ENCODE assay signal across 11 cellular contexts in genomic region chr10:58436071-58436470, GRCh38. TPM values are rescaled to one million over a fixed set of nuclear protein-coding genes. Genes with fewer than 3 reads are reported as not detected.
DNase-seq lines count a peak whose midpoint lies in the region; ATAC-seq, FAIRE-seq and TF ChIP-seq lines count a peak whose summit lies in the region.
"Had no signal": no experiment of that assay in that cellular context is flagged by ENCODE, and none has a peak within 500 bp of the region (broad histone marks: within the 10 kb centered on the region; RNA-seq: fewer than 3 reads in every experiment).

No MANE protein-coding gene starts in this region.

- H3K4me2 ChIP-seq in IMR-90 (ENCODE audit: low read depth, low read length): peak overlapping the region; percentile 7; the same call in 1 of the 2 replicates
- peak overlapping the region; percentile 65 for H3K4me2 ChIP-seq in astrocyte (ENCODE audit: low read length)

- TF ChIP-seq POLR2A in IMR-90 (IDR thresholded peaks at IDR 0.05; ENCODE audit: low read depth, low read length): no peak

- H4K91ac ChIP-seq in IMR-90 (ENCODE audit: insufficient read depth, low read depth, low read length): peak overlapping the region; percentile 47; the same call in 1 of the 2 replicates

- POLR2A ChIA-PET in IMR-90 (lab: Charles Lee; ENCODE audit: unreplicated experiment): no interaction called here
- POLR2A ChIA-PET in GM10248 (lab: Yijun Ruan, JAX): no interaction called here

- no peak overlapping the region for H2AFZ ChIP-seq in IMR-90 (replicated peaks; ENCODE audit: low read length, poor library complexity)
- peak overlapping the region; percentile 33 for H2AFZ ChIP-seq in astrocyte (ENCODE audit: low read depth, low read length)

- peak overlapping the region; percentile 65 for H4K5ac ChIP-seq in IMR-90 (ENCODE audit: low read depth, low read length)

- DNase-seq in DMS153 (lab: John Stamatoyannopoulos, UW) (peak; percentile 59), IMR-90 (no peak), astrocyte (ENCODE audit: low read depth) (peak; percentile 50), mesothelial cell of epicardium (ENCODE audit: low spot score in 2 of 2, unreplicated experiment in 2 of 2) (no peak), GM10248 (ENCODE audit: extremely low spot score) (no peak), superior temporal gyrus (ENCODE audit: extremely low spot score) (no peak), ascending aorta (ENCODE audit: low spot score in 2 of 2) (no peak)
- DNase-seq: DMS79 treated with DMSO at 0.1 percent for 48 hours had no signal

- H4K20me1 ChIP-seq in IMR-90 (ENCODE audit: insufficient read depth, low read length): no peaks in the 10 kb centered on the region; the same call in 1 of the 2 replicates
- H4K20me1 ChIP-seq in astrocyte (ENCODE audit: insufficient read depth, low read length): no peaks in the 10 kb centered on the region

- H3K18ac ChIP-seq in IMR-90 (ENCODE audit: low read depth, low read length): peak overlapping the region; percentile 38; the same call in 1 of the 2 replicates

- H3K4me3 ChIP-seq in IMR-90 (ENCODE audit: insufficient read depth, low read depth, low read length) (no peak overlapping the region), astrocyte (ENCODE audit: insufficient read depth, low read depth, low read length) (no peak overlapping the region), ascending aorta (no peak overlapping the region)
- H3K4me3 ChIP-seq: prostate gland had no signal

- peak overlapping the region; percentile 31 for H3K4me3 Mint-ChIP-seq in astrocyte (ENCODE audit: unreplicated experiment)
- peak overlapping the region; percentile 18 for H3K4me3 Mint-ChIP-seq in mesothelial cell of epicardium
- H3K4me3 Mint-ChIP-seq: T-helper 2 cell treated with Interferon-gamma antibody and Interleukin-4, amounts not matched to agents 5 μg/mL and 100 μg/mL, for 36 hours had no signal

- peak overlapping the region; percentile 32; the same call in 1 of the 2 replicates for H3K23ac ChIP-seq in IMR-90 (ENCODE audit: low read depth, low read length)

- H3K9me3 ChIP-seq in IMR-90 (ENCODE audit: control insufficient read depth, insufficient read depth, low read length): no peaks in the 10 kb centered on the region
- no peaks in the 10 kb centered on the region for H3K9me3 ChIP-seq in astrocyte (ENCODE audit: insufficient read depth, low read depth, low read length)
- H3K9me3 ChIP-seq in ascending aorta: no peaks in the 10 kb centered on the region
- H3K9me3 ChIP-seq: prostate gland had no signal

- peaks cover 3% of the 10 kb centered on the region for H3K9me1 ChIP-seq in IMR-90 (ENCODE audit: insufficient read depth, low read length)

- H3K27me3 ChIP-seq in IMR-90 (ENCODE audit: control insufficient read depth, insufficient read depth, low read length) (no peaks in the 10 kb centered on the region), astrocyte (ENCODE audit: insufficient read depth, low read length) (no peaks in the 10 kb centered on the region), ascending aorta (no peaks in the 10 kb centered on the region)

- H2BK15ac ChIP-seq in IMR-90 (ENCODE audit: low read depth, low read length): peak overlapping the region; percentile 88; the same call in 2 of the 3 replicates

- H3K27me3 Mint-ChIP-seq in astrocyte (ENCODE audit: low read depth, unreplicated experiment): no peaks in the 10 kb centered on the region
- H3K27me3 Mint-ChIP-seq in mesothelial cell of epicardium (ENCODE audit: low read depth): no peaks in the 10 kb centered on the region

- H3K56ac ChIP-seq in IMR-90 (ENCODE audit: extremely low read depth, insufficient read depth, low read length): peak overlapping the region; percentile 71; the same call in 1 of the 2 replicates

- H3K9ac ChIP-seq in IMR-90 (ENCODE audit: low read depth, low read length) (no peak overlapping the region), astrocyte (ENCODE audit: low read length) (peak overlapping the region; percentile 64)

- H3K4me1 Mint-ChIP-seq in astrocyte (ENCODE audit: low read depth, unreplicated experiment) (peaks cover 31% of the 10 kb centered on the region), mesothelial cell of epicardium (peaks cover 34% of the 10 kb centered on the region)

- no peaks in the 10 kb centered on the region for H3K36me3 ChIP-seq in IMR-90 (ENCODE audit: control insufficient read depth, insufficient read depth, low read length)
- no peaks in the 10 kb centered on the region for H3K36me3 ChIP-seq in astrocyte (ENCODE audit: insufficient read depth, low read length)
- no peaks in the 10 kb centered on the region for H3K36me3 ChIP-seq in ascending aorta
- H3K36me3 ChIP-seq: prostate gland had no signal

- peak overlapping the region; percentile 21; the same call in 1 of the 2 replicates for H3K14ac ChIP-seq in IMR-90 (replicated peaks; ENCODE audit: low read depth, low read length)

- peak overlapping the region; percentile 69 for H2BK120ac ChIP-seq in IMR-90 (ENCODE audit: low read depth, low read length)

- dilution Hi-C loops in IMR-90 (cut with HindIII; ENCODE audit: low sequenced_read_pairs, unreplicated experiment): no loop called here

- no peak for TF ChIP-seq RAD21 in IMR-90 (IDR thresholded peaks at IDR 0.05; ENCODE audit: low read length)

- ATAC-seq in IMR-90 (ENCODE audit: low read depth) (no peak), HG03135 (IDR thresholded peaks at IDR 0.05; ENCODE audit: unreplicated experiment) (no peak)

- CTCF ChIA-PET in IMR-90 (lab: Yijun Ruan, JAX) (no interaction called here), GM10248 (lab: Yijun Ruan, JAX) (interaction anchor here (1.2 kb wide), 1 partner anchor 9 kb away, joined by 3 read pairs; no protein-coding TSS in a partner anchor)

- intact Hi-C loops in IMR-90 (cut with micrococcal nuclease): no loop called here
- intact Hi-C loops in ascending aorta (cut with DNase I): loop anchor here (5.0 kb wide), 2 partner anchors 36 to 76 kb away; partner anchors contain the start of gene BICC1

- H2BK5ac ChIP-seq in IMR-90 (ENCODE audit: low read depth, low read length, poor library complexity, severe bottlenecking): peak overlapping the region; percentile 80

- no peaks in the 10 kb centered on the region for H3K79me1 ChIP-seq in IMR-90 (ENCODE audit: low read depth in 1 of 2, low read length in 2 of 2)

- H3K27ac Mint-ChIP-seq in astrocyte (ENCODE audit: unreplicated experiment) (peak overlapping the region; percentile 83), mesothelial cell of epicardium (peak overlapping the region; percentile 66)
- H3K27ac Mint-ChIP-seq: T-helper 2 cell treated with Interferon-gamma antibody and Interleukin-4, amounts not matched to agents 5 μg/mL and 100 μg/mL, for 36 hours had no signal

- in situ Hi-C loops in IMR-90 (cut with MboI; ENCODE audit: low sequenced_read_pairs): no loop called here

- H3K9me3 Mint-ChIP-seq in astrocyte (ENCODE audit: unreplicated experiment) (peaks cover 9% of the 10 kb centered on the region), mesothelial cell of epicardium (peaks cover 13% of the 10 kb centered on the region)
- H3K9me3 Mint-ChIP-seq: T-helper 2 cell treated with Interferon-gamma antibody and Interleukin-4, amounts not matched to agents 5 μg/mL and 100 μg/mL, for 36 hours had no signal

- H2BK20ac ChIP-seq in IMR-90 (ENCODE audit: low read depth, low read length): peak overlapping the region; percentile 67; the same call in 1 of the 2 replicates

- H3K79me2 ChIP-seq in astrocyte (ENCODE audit: insufficient read depth, low read length): no peaks in the 10 kb centered on the region

- WGBS in IMR-90 (ENCODE audit: extremely low coverage in 2 of 2, insufficient read length in 1 of 2), 2 experiments: no CpG with 5 or more reads among the region's 4 CpGs

- TF ChIP-seq CTCF in IMR-90 (conservative IDR thresholded peaks at IDR 0.05; ENCODE audit: low read depth, low read length): no peak
- no peak for TF ChIP-seq CTCF in astrocyte (IDR thresholded peaks at IDR 0.05; ENCODE audit: insufficient read depth, low read depth, low read length)
- TF ChIP-seq CTCF in mesothelial cell of epicardium (IDR thresholded peaks at IDR 0.05; ENCODE audit: unreplicated experiment): no peak
- no peak for TF ChIP-seq CTCF in GM10248 (IDR thresholded peaks at IDR 0.05; ENCODE audit: control extremely low read depth, extremely low read depth, low read depth, missing control alignments)
- TF ChIP-seq CTCF in ascending aorta (IDR thresholded peaks at IDR 0.05): no peak

- H3K27ac ChIP-seq in IMR-90 (ENCODE audit: insufficient read depth, low read length) (peak overlapping the region; percentile 89; the same call in 1 of the 2 replicates), astrocyte (ENCODE audit: low read depth, low read length) (peak overlapping the region; percentile 94), ascending aorta (no peak overlapping the region)
- H3K27ac ChIP-seq: prostate gland had no signal

- FAIRE-seq in astrocyte (lab: Jason Lieb, UNC): peak; percentile 91

- peaks cover 4% of the 10 kb centered on the region for H3K36me3 Mint-ChIP-seq in astrocyte (ENCODE audit: low read depth, unreplicated experiment)
- H3K36me3 Mint-ChIP-seq in mesothelial cell of epicardium: peaks cover 4% of the 10 kb centered on the region

- H3K4me1 ChIP-seq in IMR-90 (ENCODE audit: control insufficient read depth, insufficient read depth, low read length) (peaks cover 19% of the 10 kb centered on the region), astrocyte (ENCODE audit: insufficient read depth, low read length) (peaks cover 28% of the 10 kb centered on the region), ascending aorta (peaks cover 0 to 15% of the 10 kb centered on the region in 2 donors)
- H3K4me1 ChIP-seq: prostate gland had no signal

- H2AK5ac ChIP-seq in IMR-90 (ENCODE audit: low read depth, low read length): peak overlapping the region; percentile 88

- no TSS peak for BruUV-seq in IMR-90 (replicated peaks; lab: Mats Ljungman, UMichigan)

- H3K4ac ChIP-seq in IMR-90 (ENCODE audit: low read depth, low read length): peak overlapping the region; percentile 49

- no peak overlapping the region for H2AK9ac ChIP-seq in IMR-90 (replicated peaks; ENCODE audit: low read depth, low read length, poor library complexity)

- peak overlapping the region; percentile 52 to 63; a peak in 3 of 4 replicates for H4K8ac ChIP-seq in IMR-90 (ENCODE audit: low read depth in 2 of 2, low read length in 2 of 2)

TF ChIP-seq in IMR-90, 13 proteins besides CTCF, POLR2A, EP300 and RAD21 (continues in another document):
- TF ChIP-seq SMC3 (IDR thresholded peaks at IDR 0.05; ENCODE audit: low read depth, low read length) (no peak), CHD1 (IDR thresholded peaks at IDR 0.05; ENCODE audit: low read depth, low read length) (no peak)

RNA-seq across cellular contexts. Expression of gene TFAM, which starts 50.9 kb away (rescaled TPM):
- total RNA-seq in IMR-90 (2012; rRNA removed): 16.7 and 26.1 TPM in 2 replicates
- 7.6 and 8.7 TPM in 2 replicates for polyA plus RNA-seq in IMR-90 (2012; rRNA removed)
- polyA plus RNA-seq in IMR-90 (2012; cell fraction: cytosol; rRNA removed): 4.7 and 10.8 TPM in 2 replicates
- 2.5 and 3.7 TPM in 2 replicates for polyA plus RNA-seq in IMR-90 (2012; cell fraction: nucleus; rRNA removed; ENCODE audit: low replicate concordance)
- total RNA-seq in astrocyte: 38.2 and 41.4 TPM in 2 replicates
- 46.9 to 55.1 TPM (median 52.7 TPM) in 3 replicates for total RNA-seq in mesothelial cell of epicardium
- 3.4 TPM for total RNA-seq in ascending aorta

Comparison
In these comparisons a context has a peak if more than half of its experiments do, and no peak if none do; other contexts are left out.
1. DNase-seq: peak in DMS153 (single experiment) and astrocyte (single experiment); none in IMR-90 (single experiment), mesothelial cell of epicardium (0 of 2), GM10248 (single experiment), superior temporal gyrus (single experiment) and ascending aorta (0 of 2).
2. H3K27ac ChIP-seq: peak in IMR-90 (single experiment) and astrocyte (single experiment); none in ascending aorta (0 of 2).